In genomic region chr12:92502417-92503028, GRCh38 we compare ENCODE assay signal across 8 cellular contexts.
DNase-seq lines count a peak whose midpoint lies in the region; ATAC-seq and TF ChIP-seq lines count a peak whose summit lies in the region.

No MANE protein-coding gene starts in this region.

- peak; percentile 51 for ATAC-seq in HG02642 (IDR thresholded peaks at IDR 0.05; ENCODE audit: poor library complexity, unreplicated experiment)

- peak; percentile 19 for DNase-seq in activated naive CD4-positive, alpha-beta T cell treated with Interleukin-2 at 50 U/mL for 16 hours
- no peak for DNase-seq in activated naive CD4-positive, alpha-beta T cell (lab: John Stamatoyannopoulos, UW)
- DNase-seq in NOMO-1 (lab: John Stamatoyannopoulos, UW; ENCODE audit: unreplicated experiment in 2 of 2) (peak; percentile 35 to 88), choroid plexus epithelial cell (ENCODE audit: low read depth) (peak; percentile 15), retinal pigment epithelial cell (ENCODE audit: low read depth) (no peak), putamen (ENCODE audit: low spot score) (no peak), NCI-H2081 treated with DMSO at 0.1 percent for 48 hours (lab: John Stamatoyannopoulos, UW) (no peak)

- TF ChIP-seq CTCF in choroid plexus epithelial cell (conservative IDR thresholded peaks at IDR 0.05; ENCODE audit: low read depth, low read length), result peak; percentile 35
- peak; percentile 19 for TF ChIP-seq CTCF in retinal pigment epithelial cell (conservative IDR thresholded peaks at IDR 0.05; ENCODE audit: low read depth, low read length)

- H3K4me3 ChIP-seq in choroid plexus epithelial cell (ENCODE audit: low read depth, low read length), result no peak overlapping the region
- H3K4me3 ChIP-seq in retinal pigment epithelial cell (ENCODE audit: low read length), result no peak overlapping the region

Comparison
In these comparisons a context has a peak if more than half of its experiments do, and no peak if none do; other contexts are left out.
1. DNase-seq: peak in activated naive CD4-positive, alpha-beta T cell treated with Interleukin-2 at 50 U/mL for 16 hours (single experiment), NOMO-1 (2 of 2) and choroid plexus epithelial cell (single experiment); none in activated naive CD4-positive, alpha-beta T cell (0 of 4), retinal pigment epithelial cell (single experiment), putamen (single experiment) and NCI-H2081 treated with DMSO at 0.1 percent for 48 hours (single experiment).